ENCODE assay signal across 8 cellular contexts in the genomic region with DNA sequence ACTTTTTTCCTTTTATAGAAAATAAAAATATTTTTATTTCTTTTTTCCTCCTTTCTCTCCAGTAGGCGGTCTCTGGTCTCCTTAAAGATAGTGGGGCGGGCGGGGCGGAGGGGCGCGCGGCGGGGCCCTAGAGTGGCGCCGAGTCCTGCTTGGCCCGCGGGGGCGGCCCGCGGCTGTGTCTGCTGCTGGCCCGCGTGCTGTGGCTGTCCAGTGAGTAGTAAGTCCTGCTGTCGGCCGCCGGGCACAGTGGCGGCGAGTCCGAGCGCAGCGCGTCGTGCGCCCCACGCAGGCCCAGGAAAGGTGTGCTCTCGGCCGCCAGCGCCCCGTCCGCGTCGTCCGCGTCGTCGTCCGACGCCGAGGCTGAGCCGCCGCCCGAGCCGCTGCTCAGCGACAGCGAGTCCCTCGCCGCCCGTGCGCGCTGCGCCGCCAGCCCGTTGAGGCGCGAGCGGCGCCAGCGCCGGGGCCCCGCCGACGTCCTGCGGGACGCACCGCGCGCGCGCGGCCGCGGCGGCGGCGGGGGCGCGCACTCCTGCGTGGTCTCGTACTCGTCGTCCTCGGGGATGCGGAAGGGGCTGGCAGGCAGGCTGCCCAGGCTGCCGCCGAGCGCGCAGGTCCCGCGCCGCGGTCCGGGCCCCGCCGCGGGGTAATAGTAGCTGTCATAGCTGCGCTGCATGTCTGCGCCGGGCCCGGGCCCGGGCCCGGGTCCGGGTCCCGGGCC. TPM values are rescaled to one million over a fixed set of nuclear protein-coding genes. Genes with fewer than 3 reads are reported as not detected.
A peak's percentile ranks its signal among the peaks of the same experiment; 100 is the strongest.
DNase-seq lines count a peak whose midpoint lies in the region; ATAC-seq and TF ChIP-seq lines count a peak whose summit lies in the region.

No MANE protein-coding gene starts in this region.

- peak overlapping the region; percentile 57 for H3K9ac ChIP-seq in HCT116 (ENCODE audit: low read length)

- DNase-seq in HCT116 (ENCODE audit: low read depth, low spot score) = no peak
- peak; percentile 64 for DNase-seq in NOMO-1 treated with dmso at 0.1 percent for 144 hours (lab: John Stamatoyannopoulos, UW; ENCODE audit: unreplicated experiment)
- peak; percentile 6 for DNase-seq in fibroblast of pulmonary artery (ENCODE audit: low read depth)
- DNase-seq in neural crest cell (ENCODE audit: low read depth, low spot score) = peak; percentile 61
- DNase-seq in stimulated activated naive CD8-positive, alpha-beta T cell treated with anti-CD3 and anti-CD28 coated beads, Interleukin-15, amount 100 ng/mL, for 72 hours = peak; percentile 79 to 81
- DNase-seq in HK-2 (ENCODE audit: unreplicated experiment) = no peak

- no peaks in the 10 kb centered on the region for H4K20me1 ChIP-seq in HCT116 (ENCODE audit: insufficient read depth)

- H3K27ac Mint-ChIP-seq in activated T-helper 17 cell treated with anti-CD3 and anti-CD28 coated beads, Interleukin-2, amount 50 U/mL, for 72 hours = no peak overlapping the region
- H3K27ac Mint-ChIP-seq in neural crest cell (ENCODE audit: unreplicated experiment) = no peak overlapping the region
- H3K27ac Mint-ChIP-seq in stimulated activated naive CD8-positive, alpha-beta T cell treated with anti-CD3 and anti-CD28 coated beads, Interleukin-15, amount 100 ng/mL, for 72 hours = no peak overlapping the region

- peak overlapping the region; percentile 85 for H3K4me2 ChIP-seq in HCT116 (ENCODE audit: low read length)

- no peaks in the 10 kb centered on the region for H3K36me3 Mint-ChIP-seq in activated T-helper 17 cell treated with anti-CD3 and anti-CD28 coated beads, Interleukin-2, amount 50 U/mL, for 72 hours (ENCODE audit: low read depth)
- H3K36me3 Mint-ChIP-seq in neural crest cell (ENCODE audit: low read depth) = no peaks in the 10 kb centered on the region

- intact Hi-C loops in HCT116 (cut with micrococcal nuclease) = loop anchor here (10.0 kb wide), 2 partner anchors 213 to 307 kb away; no protein-coding TSS in a partner anchor

- RAD21 ChIA-PET in HCT116 (lab: Charles Lee; ENCODE audit: low non-redundant PET in 1 of 2, low total read pairs in 2 of 2, uncharacterized antibody in 2 of 2, unreplicated experiment in 2 of 2) = no interaction called here

- no peaks in the 10 kb centered on the region for H3K27me3 ChIP-seq in HCT116 (ENCODE audit: insufficient read depth, low read length)

- peaks cover 0 to 21% of the 10 kb centered on the region in 2 experiments; a peak in 2 of 4 replicates for H3K4me1 ChIP-seq in HCT116 (ENCODE audit: control insufficient read depth in 1 of 2, insufficient read depth in 2 of 2, low read length in 2 of 2)

- H3K36me3 ChIP-seq in HCT116 (ENCODE audit: control insufficient read depth in 1 of 2, insufficient read depth in 2 of 2, low read length in 2 of 2) = no peaks in the 10 kb centered on the region

- TF ChIP-seq CTCF in GM12875 (IDR thresholded peaks at IDR 0.05; ENCODE audit: borderline replicate concordance, insufficient read depth, low read depth, low read length) (no peak), HCT116 (IDR thresholded peaks at IDR 0.05 in 2 of 3, conservative IDR thresholded peaks at IDR 0.05 in 1 of 3; ENCODE audit: borderline replicate concordance in 1 of 3, insufficient read depth in 1 of 3, low read depth in 2 of 3, low read length in 2 of 3) (no peak), fibroblast of pulmonary artery (IDR thresholded peaks at IDR 0.05; ENCODE audit: low read length, missing control alignments) (no peak), neural crest cell (conservative IDR thresholded peaks at IDR 0.05) (peak; percentile 41)

- no peaks in the 10 kb centered on the region for H3K9me3 ChIP-seq in HCT116 (ENCODE audit: control insufficient read depth in 1 of 2, insufficient read depth in 1 of 2, low read depth in 1 of 2, low read length in 2 of 2)

- POLR2A ChIA-PET in HCT116 (lab: Charles Lee) = no interaction called here

- no peak overlapping the region for H2AFZ ChIP-seq in HCT116 (ENCODE audit: low read depth, low read length, poor library complexity, severe bottlenecking)

- peaks cover 4% of the 10 kb centered on the region for H3K4me1 Mint-ChIP-seq in activated T-helper 17 cell treated with anti-CD3 and anti-CD28 coated beads, Interleukin-2, amount 50 U/mL, for 72 hours
- H3K4me1 Mint-ChIP-seq in neural crest cell = peaks cover 3% of the 10 kb centered on the region
- peaks cover 22% of the 10 kb centered on the region for H3K4me1 Mint-ChIP-seq in stimulated activated naive CD8-positive, alpha-beta T cell treated with anti-CD3 and anti-CD28 coated beads, Interleukin-15, amount 100 ng/mL, for 72 hours

- no peak for TF ChIP-seq RAD21 in HCT116 (IDR thresholded peaks at IDR 0.05; ENCODE audit: low read depth)

- peak overlapping the region; percentile 61 for H3K4me3 Mint-ChIP-seq in activated T-helper 17 cell treated with anti-CD3 and anti-CD28 coated beads, Interleukin-2, amount 50 U/mL, for 72 hours
- H3K4me3 Mint-ChIP-seq in neural crest cell = no peak overlapping the region
- peak overlapping the region; percentile 72 to 74 for H3K4me3 Mint-ChIP-seq in stimulated activated naive CD8-positive, alpha-beta T cell treated with anti-CD3 and anti-CD28 coated beads, Interleukin-15, amount 100 ng/mL, for 72 hours

- H3K27me3 Mint-ChIP-seq in activated T-helper 17 cell treated with anti-CD3 and anti-CD28 coated beads, Interleukin-2, amount 50 U/mL, for 72 hours = peaks cover 10% of the 10 kb centered on the region
- H3K27me3 Mint-ChIP-seq in neural crest cell (ENCODE audit: low read depth) = peaks cover 62% of the 10 kb centered on the region
- peaks cover 43% of the 10 kb centered on the region for H3K27me3 Mint-ChIP-seq in stimulated activated naive CD8-positive, alpha-beta T cell treated with anti-CD3 and anti-CD28 coated beads, Interleukin-15, amount 100 ng/mL, for 72 hours

- peak; percentile 85 for ATAC-seq in HCT116
- ATAC-seq in activated T-helper 17 cell treated with anti-CD3 and anti-CD28 coated beads, Interleukin-2, amount 50 U/mL, for 72 hours (replicated peaks) = peak; percentile 85
- peak; percentile 90 for ATAC-seq in stimulated activated naive CD8-positive, alpha-beta T cell treated with anti-CD3 and anti-CD28 coated beads, Interleukin-15, amount 100 ng/mL, for 72 hours

- H3K4me3 ChIP-seq in GM12875 (ENCODE audit: low read depth, low read length) (peak overlapping the region; percentile 57), HCT116 (replicated peaks in 1 of 2; ENCODE audit: low read depth in 1 of 2, low read length in 2 of 2) (peak overlapping the region; percentile 26 to 56), fibroblast of pulmonary artery (replicated peaks; ENCODE audit: low read depth, low read length) (peak overlapping the region; percentile 5)

- no TSS peak for BruUV-seq in HCT116 (replicated peaks; lab: Mats Ljungman, UMichigan)

- CTCF ChIA-PET in HCT116 (lab: Charles Lee) = interaction anchor here (1.3 to 1.4 kb wide), 3 partner anchors 61 to 121 kb away, joined by 7 to 18 read pairs (median 10); no protein-coding TSS in a partner anchor

- no peaks in the 10 kb centered on the region for H3K79me2 ChIP-seq in HCT116 (ENCODE audit: insufficient read depth, low read length)

- H3K9me3 Mint-ChIP-seq in activated T-helper 17 cell treated with anti-CD3 and anti-CD28 coated beads, Interleukin-2, amount 50 U/mL, for 72 hours = no peaks in the 10 kb centered on the region
- no peaks in the 10 kb centered on the region for H3K9me3 Mint-ChIP-seq in neural crest cell
- H3K9me3 Mint-ChIP-seq in stimulated activated naive CD8-positive, alpha-beta T cell treated with anti-CD3 and anti-CD28 coated beads, Interleukin-15, amount 100 ng/mL, for 72 hours = no peaks in the 10 kb centered on the region

- no peaks in the 10 kb centered on the region for H3K9me2 ChIP-seq in HCT116 (ENCODE audit: insufficient read depth)

- TF ChIP-seq POLR2A in HCT116 (IDR thresholded peaks at IDR 0.05; ENCODE audit: borderline replicate concordance, extremely low read depth, insufficient read depth, insufficient read length) = peak; percentile 34

- peak overlapping the region; percentile 16; the same call in 1 of the 2 replicates for H3K27ac ChIP-seq in HCT116 (ENCODE audit: low read depth, low read length)

TF ChIP-seq in HCT116, 20 proteins besides CTCF, POLR2A, EP300 and RAD21:
- TF ChIP-seq POLR2AphosphoS5 (IDR thresholded peaks at IDR 0.05; ENCODE audit: low read depth, low read length) = peak; percentile 71
- no peak for TF ChIP-seq CBX3 (IDR thresholded peaks at IDR 0.05; ENCODE audit: low read depth)
- TF ChIP-seq, protein P1, sequence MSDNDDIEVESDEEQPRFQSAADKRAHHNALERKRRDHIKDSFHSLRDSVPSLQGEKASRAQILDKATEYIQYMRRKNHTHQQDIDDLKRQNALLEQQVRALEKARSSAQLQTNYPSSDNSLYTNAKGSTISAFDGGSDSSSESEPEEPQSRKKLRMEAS (IDR thresholded peaks at IDR 0.05) = peak; percentile 72
- no peak for TF ChIP-seq FOSL1 (IDR thresholded peaks at IDR 0.05; ENCODE audit: low read depth)
- no peak for TF ChIP-seq SRF (IDR thresholded peaks at IDR 0.05; ENCODE audit: low read depth)
- TF ChIP-seq ZFX (IDR thresholded peaks at IDR 0.05) = peak; percentile 50
- no peak for TF ChIP-seq ELF1 (IDR thresholded peaks at IDR 0.05; ENCODE audit: borderline replicate concordance, low read depth)
TF ChIP-seq in HCT116: peak in this region for 3.

RNA-seq across cellular contexts. Expression of gene PSD2, which starts 52.3 kb away (rescaled TPM):
- total RNA-seq in HCT116 (2021; ENCODE audit: unreplicated experiment) (0.79 TPM), neural crest cell (0.66 and 0.68 TPM in 2 replicates)
- 0.25 and 0.29 TPM in 2 replicates for polyA plus RNA-seq in HCT116 (2012)
- not detected for total RNA-seq in activated T-helper 17 cell treated with anti-CD3 and anti-CD28 coated beads, Interleukin-2, amount 50 U/mL, for 72 hours

Comparison
In these comparisons a context has a peak if more than half of its experiments do, and no peak if none do; other contexts are left out.
1. H3K4me3 ChIP-seq: peak in every context shown above with its lines; median percentile 57 in GM12875; 41 in HCT116; 5 in fibroblast of pulmonary artery.
2. DNase-seq: peak in NOMO-1 treated with dmso at 0.1 percent for 144 hours (single experiment), fibroblast of pulmonary artery (single experiment), neural crest cell (single experiment) and stimulated activated naive CD8-positive, alpha-beta T cell treated with anti-CD3 and anti-CD28 coated beads, Interleukin-15, amount 100 ng/mL, for 72 hours (2 of 2); none in HCT116 (single experiment) and HK-2 (single experiment).
3. Peak in every context shown above with its lines, with median percentiles within 50 percentile points of each other: ATAC-seq.